Comparison of ENCODE assay signal across 11 cellular contexts in the genomic region with DNA sequence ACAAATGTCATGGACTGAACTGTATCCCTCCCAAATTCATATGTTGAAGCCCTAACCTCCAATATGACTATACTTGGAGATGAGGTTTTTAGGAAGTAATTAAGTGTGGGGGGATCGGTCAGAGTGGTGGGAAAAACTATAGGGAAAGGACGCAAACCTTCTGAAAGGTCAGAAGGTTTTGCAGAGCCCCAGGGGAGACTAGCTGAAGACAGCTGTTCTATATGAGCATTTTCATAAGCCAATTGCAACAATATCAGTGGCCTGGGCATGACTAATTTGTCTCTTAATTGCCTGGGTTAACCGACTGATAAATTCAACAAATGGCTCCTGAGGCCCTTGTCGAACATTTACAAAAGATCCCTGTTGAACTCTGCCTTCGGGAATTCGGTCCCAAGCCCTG. TPM values are rescaled to one million over a fixed set of nuclear protein-coding genes. Genes with fewer than 3 reads are reported as not detected.
"Had no signal": no experiment of that assay in that cellular context is flagged by ENCODE, and none has a peak within 500 bp of the region (broad histone marks: within the 10 kb centered on the region; RNA-seq: fewer than 3 reads in every experiment).

No MANE protein-coding gene starts in this region.

RNA-seq across cellular contexts. Expression of a gene that starts 35.1 kb away (rescaled TPM):
- total RNA-seq: naive thymus-derived CD8-positive, alpha-beta T cell; natural killer cell treated with Interleukin-12 subunit alpha and Interleukin-12 subunit beta and Interleukin-15 and Interleukin-18, amount 100 ng/mL, for 72 hours; neural crest cell; omental fat pad; posterior vena cava; right cardiac atrium; skeletal muscle tissue; smooth muscle cell; spleen; upper lobe of right lung had no signal
- polyA plus RNA-seq: naive thymus-derived CD8-positive, alpha-beta T cell; sigmoid colon; spleen had no signal
